ENCODE assay signal across 9 cellular contexts in the genomic region with DNA sequence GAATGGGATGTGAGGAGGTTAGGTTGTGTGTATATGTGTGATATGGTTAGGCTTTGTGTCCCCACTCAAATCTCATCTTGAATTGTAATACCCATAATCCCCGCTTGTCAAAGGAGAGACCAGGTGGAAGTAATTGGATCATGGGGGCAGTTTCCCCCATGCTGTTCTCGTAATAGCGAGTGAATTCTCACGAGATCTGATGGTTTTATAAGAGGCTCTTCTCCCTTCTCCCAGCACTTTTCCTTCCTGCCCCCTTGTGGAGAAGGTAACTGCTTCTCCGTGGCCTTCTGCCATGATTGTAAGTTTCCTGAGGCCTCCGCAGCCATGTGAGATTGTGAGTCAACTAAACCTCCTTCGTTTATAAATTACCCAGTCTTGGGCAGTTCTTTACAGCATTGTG. TPM values are rescaled to one million over a fixed set of nuclear protein-coding genes. Genes with fewer than 3 reads are reported as not detected.
DNase-seq lines count a peak whose midpoint lies in the region; ATAC-seq, FAIRE-seq and TF ChIP-seq lines count a peak whose summit lies in the region.
"Had no signal": no experiment of that assay in that cellular context is flagged by ENCODE, and none has a peak within 500 bp of the region (broad histone marks: within the 10 kb centered on the region; RNA-seq: fewer than 3 reads in every experiment).

No MANE protein-coding gene starts in this region.

- no peak for ATAC-seq in K562
- ATAC-seq in natural killer cell: no peak
- ATAC-seq in HG02938 (IDR thresholded peaks at IDR 0.05; ENCODE audit: unreplicated experiment): no peak

- intact Hi-C loops in K562 (cut with micrococcal nuclease): loop anchor here (5.0 kb wide), 1 partner anchor 36 kb away; no protein-coding TSS in a partner anchor
- intact Hi-C loops in natural killer cell (cut with micrococcal nuclease): no loop called here

- H3K4me1 ChIP-seq in ACC112 (ENCODE audit: control insufficient read depth, insufficient read depth, low read length, unreplicated experiment) (no peaks in the 10 kb centered on the region), H9 (ENCODE audit: insufficient read depth, low read length) (no peaks in the 10 kb centered on the region; the same call in 1 of the 2 replicates), K562 (replicated peaks in 1 of 2; ENCODE audit: control insufficient read depth in 2 of 2, insufficient read depth in 2 of 2, low read length in 2 of 2) (peaks cover 8% of the 10 kb centered on the region in 2 experiments; a peak in 3 of 5 replicates)

- no peak overlapping the region for H2BK12ac ChIP-seq in H9 (ENCODE audit: insufficient read length, low read depth, low read length)

- no peak overlapping the region for H2BK120ac ChIP-seq in H9 (ENCODE audit: low read depth, low read length, poor library complexity, severe bottlenecking)

- H3K4me3 ChIP-seq in ACC112 (ENCODE audit: low read depth, low read length) (peak overlapping the region; percentile 76; the same call in 1 of the 2 replicates), K562 (no peak overlapping the region)

- in situ Hi-C loops in K562 (cut with MboI): no loop called here

- H4K20me1 ChIP-seq in H9 (ENCODE audit: control insufficient read depth, insufficient read depth, insufficient read length) (no peaks in the 10 kb centered on the region), K562 (replicated peaks; ENCODE audit: control insufficient read depth, insufficient read depth, low read length) (no peaks in the 10 kb centered on the region)

- no peak overlapping the region for H3T11ph ChIP-seq in H9 (ENCODE audit: low read length)

- H3K9ac ChIP-seq in H9 (ENCODE audit: extremely low read depth, insufficient read length, low read length) (no peak overlapping the region), K562 (ENCODE audit: insufficient read depth in 1 of 2, low read depth in 2 of 2, low read length in 2 of 2) (peak overlapping the region in 1 of 2 experiments; percentile 38; a peak in 1 of 4 replicates)

- H3K36me3 Mint-ChIP-seq in H9 (ENCODE audit: insufficient read depth in 1 of 3, low read depth in 3 of 3): no peaks in the 10 kb centered on the region
- H3K36me3 Mint-ChIP-seq in natural killer cell: no peaks in the 10 kb centered on the region

- no peak overlapping the region for H2BK20ac ChIP-seq in H9 (ENCODE audit: low read depth, low read length, poor library complexity, severe bottlenecking)

- H3K4me3 Mint-ChIP-seq in H9: peak overlapping the region; percentile 15 to 85; a peak in 4 of 5 replicates
- peak overlapping the region; percentile 88 for H3K4me3 Mint-ChIP-seq in natural killer cell

- no peak overlapping the region for H3K23ac ChIP-seq in H9 (ENCODE audit: insufficient read length, low read depth, low read length)

- H3K9me3 ChIP-seq in H9 (ENCODE audit: control insufficient read depth, low read depth, low read length) (no peaks in the 10 kb centered on the region), K562 (replicated peaks; ENCODE audit: control insufficient read depth, insufficient read depth, low read depth, low read length) (no peaks in the 10 kb centered on the region)

- peaks cover 6% of the 10 kb centered on the region for H3K23me2 ChIP-seq in H9 (ENCODE audit: insufficient read length, low read depth, low read length, poor library complexity, severe bottlenecking)

- H2BK5ac ChIP-seq in H9 (ENCODE audit: insufficient read length, low read length): no peak overlapping the region

- TF ChIP-seq RAD21 in K562 (CRISPR knock-in tag; conservative IDR thresholded peaks at IDR 0.05 in 1 of 2, IDR thresholded peaks at IDR 0.05 in 1 of 2): no peak

- no peak overlapping the region for H4K8ac ChIP-seq in H9 (replicated peaks; ENCODE audit: insufficient read length, low read depth, low read length)

- no peak overlapping the region for H3K18ac ChIP-seq in H9 (ENCODE audit: insufficient read length, low read depth, low read length)

- H4K91ac ChIP-seq in H9 (ENCODE audit: insufficient read length, low read depth, low read length): no peak overlapping the region

- DNase-seq in H9: peak; percentile 42
- peak in 1 of 4 experiments; percentile 22 for DNase-seq in K562 (ENCODE audit: extremely low read depth in 1 of 4, low spot score in 3 of 4)
- DNase-seq in natural killer cell: no peak
- DNase-seq in mucosa of gallbladder (ENCODE audit: low spot score): no peak
- no peak for DNase-seq in stimulated activated naive CD4-positive, alpha-beta T cell treated with Interleukin-2 at 50 U/mL for 16 hours (lab: John Stamatoyannopoulos, UW)
- no peak for DNase-seq in activated CD4-positive, alpha-beta T cell treated with anti-CD3 and anti-CD28 coated beads for 1 hour

- H2BK15ac ChIP-seq in H9 (ENCODE audit: low read depth, low read length): no peak overlapping the region; the same call in 1 of the 2 replicates

- no peaks in the 10 kb centered on the region for H3K9me1 ChIP-seq in K562 (ENCODE audit: control insufficient read depth, insufficient read depth, low read length)

- no peak overlapping the region for H3K56ac ChIP-seq in H9 (ENCODE audit: insufficient read length, low read depth, low read length)

- no peak for TF ChIP-seq POLR2A in K562 (conservative IDR thresholded peaks at IDR 0.05)

- CTCF ChIA-PET in K562 (lab: Yijun Ruan, JAX; ENCODE audit: low intra/inter-chr PET ratio): no interaction called here

- BruUV-seq in K562 (replicated peaks; lab: Mats Ljungman, UMichigan): no TSS peak

- no peak overlapping the region for H3K4me2 ChIP-seq in H9 (ENCODE audit: insufficient read depth, insufficient read length, low read length)
- H3K4me2 ChIP-seq in K562 (ENCODE audit: insufficient read depth, low read length): peak overlapping the region; percentile 84

- H3K4me1 Mint-ChIP-seq in H9 (peaks cover 16 to 18% of the 10 kb centered on the region in 2 experiments), natural killer cell (peaks cover 15 to 22% of the 10 kb centered on the region in 2 donors)

- H2AK5ac ChIP-seq in H9 (ENCODE audit: insufficient read length, low read length): no peak overlapping the region

- no peak overlapping the region for H3K14ac ChIP-seq in H9 (ENCODE audit: insufficient read depth, low read length)

- no CpG with 5 or more reads among the region's 7 CpGs for WGBS in H9 (ENCODE audit: extremely low coverage, insufficient read length, low lambda C conversion rate)
- 50% methylated on average over 7 of the region's 7 CpGs for WGBS in K562 (ENCODE audit: insufficient coverage, low coverage, missing lambda C conversion rate)

- FAIRE-seq in K562 (lab: Jason Lieb, UNC): no peak

- POLR2A ChIA-PET in K562 (lab: Yijun Ruan, JAX): interaction anchor here (1.5 kb wide), 1 partner anchor 56 kb away, joined by 11 read pairs; a partner anchor contains a TSS

- no peak overlapping the region for H3K4ac ChIP-seq in H9 (ENCODE audit: low read depth, low read length)

- H3K79me1 ChIP-seq in H9 (ENCODE audit: insufficient read depth, low read depth, low read length, poor library complexity, severe bottlenecking): no peaks in the 10 kb centered on the region

- no peak overlapping the region for H3K27ac ChIP-seq in ACC112 (ENCODE audit: low read depth, low read length)
- no peak overlapping the region for H3K27ac ChIP-seq in H9 (ENCODE audit: insufficient read length, low read depth, low read length)
- no peak overlapping the region; the same call in 2 of the 3 replicates for H3K27ac ChIP-seq in K562 (ENCODE audit: extremely low read depth, low read depth, low read length)

- H3K27me3 Mint-ChIP-seq in H9 (ENCODE audit: low read depth) (peaks cover 27% of the 10 kb centered on the region), natural killer cell (ENCODE audit: low read depth in 2 of 2) (peaks cover 13 to 14% of the 10 kb centered on the region in 2 donors)

- no peak; the same call in 2 of the 3 replicates for TF ChIP-seq CTCF in H9 (conservative IDR thresholded peaks at IDR 0.05)
- TF ChIP-seq CTCF in K562 (IDR thresholded peaks at IDR 0.05 in 2 of 3, conservative IDR thresholded peaks at IDR 0.05 in 1 of 3; ENCODE audit: insufficient read depth in 2 of 3, low read depth in 1 of 3, low read length in 3 of 3): 0 out of 6 replicates have a peak, but pooled peaks of 1 of the 3 experiments have one; percentile 29
- TF ChIP-seq CTCF in natural killer cell (IDR thresholded peaks at IDR 0.05): no peak

- H3K79me2 ChIP-seq in ACC112 (ENCODE audit: control insufficient read depth, insufficient read depth, low read length, unreplicated experiment): no peaks in the 10 kb centered on the region
- H3K79me2 ChIP-seq in H9 (ENCODE audit: insufficient read depth, low read length): no peaks in the 10 kb centered on the region
- H3K79me2 ChIP-seq in K562 (ENCODE audit: control insufficient read depth, insufficient read depth, low read length): no peaks in the 10 kb centered on the region

- H2AFZ ChIP-seq in ACC112 (ENCODE audit: low read length, unreplicated experiment): no peak overlapping the region
- no peak overlapping the region for H2AFZ ChIP-seq in H9 (ENCODE audit: low read length)
- H2AFZ ChIP-seq in K562 (ENCODE audit: low read depth, low read length): peak overlapping the region; percentile 96

- H3K36me3 ChIP-seq in ACC112 (ENCODE audit: insufficient read depth, low read length) (no peaks in the 10 kb centered on the region), K562 (ENCODE audit: control insufficient read depth, insufficient read depth, low read length) (no peaks in the 10 kb centered on the region)

- H3K27me3 ChIP-seq in ACC112 (ENCODE audit: insufficient read depth, low read length): no peaks in the 10 kb centered on the region
- H3K27me3 ChIP-seq in H9 (ENCODE audit: insufficient read depth, low read length): no peaks in the 10 kb centered on the region; the same call in 1 of the 2 replicates
- H3K27me3 ChIP-seq in K562 (ENCODE audit: control insufficient read depth in 2 of 2, insufficient read depth in 2 of 2, low read length in 2 of 2): no peaks in the 10 kb centered on the region

- H3K27ac Mint-ChIP-seq in H9 (no peak overlapping the region), natural killer cell (peak overlapping the region; percentile 73 to 93)

- no peak for TF ChIP-seq EP300 in K562 (IDR thresholded peaks at IDR 0.05; ENCODE audit: low read length)

- H3K9me3 Mint-ChIP-seq in H9 (peaks cover 0 to 3% of the 10 kb centered on the region in 2 experiments; a peak in 1 of 5 replicates), natural killer cell (no peaks in the 10 kb centered on the region)

- H4K5ac ChIP-seq in H9 (ENCODE audit: insufficient read length, low read depth, low read length): no peak overlapping the region

RNA-seq across cellular contexts. Expression of a gene that starts 47.3 kb away (rescaled TPM):
- total RNA-seq in H9 (2021) (not detected in 2 replicates), K562 (2014; rRNA removed) (not detected in 2 replicates), K562 (2014; rRNA removed; fragmentation: Illumina TruSeq; extraction: Trizol) (not detected in 2 replicates), K562 (2015; rRNA removed; fragmentation: Illumina TruSeq; extraction: Trizol) (not detected in 2 replicates), K562 (2021) (not detected in 2 replicates), natural killer cell (not detected), mucosa of gallbladder (not detected)
- not detected in 2 replicates for total RNA-seq in K562 (2011; cell fraction: chromatin; rRNA removed; ENCODE audit: low replicate concordance)
- total RNA-seq in K562 (2011; cell fraction: nucleolus; rRNA removed): not detected in 2 replicates
- not detected in 2 replicates for total RNA-seq in K562 (2011; cell fraction: nucleoplasm; rRNA removed)
- polyA plus RNA-seq in K562 (2011; rRNA removed) (not detected in 2 replicates), K562 (2014; fragmentation: Illumina TruSeq; extraction: Trizol) (not detected in 2 replicates), K562 (2014; fragmentation: Nextera tagmentation; extraction: Ambion mirVana) (not detected), K562 (2014; rRNA removed) (not detected in 2 replicates)
- polyA plus RNA-seq in K562 (2011; cell fraction: cytosol; rRNA removed): not detected in 2 replicates
- polyA plus RNA-seq in K562 (2011; cell fraction: nucleus; rRNA removed): not detected in 2 replicates
- polyA plus RNA-seq in K562 (2012): not detected in 2 replicates
- polyA minus RNA-seq in K562 (2011; rRNA and poly(A)+ RNA removed): not detected in 2 replicates
- not detected in 2 replicates for polyA minus RNA-seq in K562 (2011; cell fraction: cytosol; rRNA and poly(A)+ RNA removed)
- not detected in 2 replicates for polyA minus RNA-seq in K562 (2011; cell fraction: nucleus; rRNA and poly(A)+ RNA removed)
- polyA plus RNA-seq: adipose tissue had no signal

RNA-seq across cellular contexts. Expression of a gene that starts 55.9 kb away (rescaled TPM):
- 205 and 209 TPM in 2 replicates for total RNA-seq in H9 (2021)
- total RNA-seq in K562 (2011; cell fraction: chromatin; rRNA removed; ENCODE audit: low replicate concordance): 31.9 and 73.5 TPM in 2 replicates
- 34.5 and 37.9 TPM in 2 replicates for total RNA-seq in K562 (2011; cell fraction: nucleolus; rRNA removed)
- 69.7 and 114 TPM in 2 replicates for total RNA-seq in K562 (2011; cell fraction: nucleoplasm; rRNA removed)
- total RNA-seq in K562 (2014; rRNA removed): 188 and 206 TPM in 2 replicates
- 702 and 833 TPM in 2 replicates for total RNA-seq in K562 (2014; rRNA removed; fragmentation: Illumina TruSeq; extraction: Trizol)
- 373 and 408 TPM in 2 replicates for total RNA-seq in K562 (2015; rRNA removed; fragmentation: Illumina TruSeq; extraction: Trizol)
- total RNA-seq in K562 (2021): 438 and 485 TPM in 2 replicates
- 229 and 365 TPM in 2 replicates for polyA plus RNA-seq in K562 (2011; rRNA removed)
- 26.7 and 85.8 TPM in 2 replicates for polyA plus RNA-seq in K562 (2011; cell fraction: cytosol; rRNA removed)
- 26.4 and 45.1 TPM in 2 replicates for polyA plus RNA-seq in K562 (2011; cell fraction: nucleus; rRNA removed)
- 281 and 418 TPM in 2 replicates for polyA plus RNA-seq in K562 (2012)
- polyA plus RNA-seq in K562 (2014; fragmentation: Illumina TruSeq; extraction: Trizol): 697 and 770 TPM in 2 replicates
- polyA plus RNA-seq in K562 (2014; fragmentation: Nextera tagmentation; extraction: Ambion mirVana): 1,000 to 10,000 TPM in 1 of 2 experiments, 100 to 1,000 TPM in 1; 978 to 1,425 TPM
- 352 and 357 TPM in 2 replicates for polyA plus RNA-seq in K562 (2014; rRNA removed)
- polyA minus RNA-seq in K562 (2011; rRNA and poly(A)+ RNA removed): 133 and 167 TPM in 2 replicates
- polyA minus RNA-seq in K562 (2011; cell fraction: cytosol; rRNA and poly(A)+ RNA removed): 71.4 and 87.0 TPM in 2 replicates
- polyA minus RNA-seq in K562 (2011; cell fraction: nucleus; rRNA and poly(A)+ RNA removed): 35.1 and 54.0 TPM in 2 replicates
- total RNA-seq in natural killer cell: 100 to 1,000 TPM; 124 to 197 (median 167) TPM
- total RNA-seq in mucosa of gallbladder: 120 TPM

Comparison
In these comparisons a context has a peak if more than half of its experiments do, and no peak if none do; other contexts are left out.
1. H3K27ac Mint-ChIP-seq: peak in natural killer cell (2 of 2); none in H9 (0 of 3).